In the genomic region with DNA sequence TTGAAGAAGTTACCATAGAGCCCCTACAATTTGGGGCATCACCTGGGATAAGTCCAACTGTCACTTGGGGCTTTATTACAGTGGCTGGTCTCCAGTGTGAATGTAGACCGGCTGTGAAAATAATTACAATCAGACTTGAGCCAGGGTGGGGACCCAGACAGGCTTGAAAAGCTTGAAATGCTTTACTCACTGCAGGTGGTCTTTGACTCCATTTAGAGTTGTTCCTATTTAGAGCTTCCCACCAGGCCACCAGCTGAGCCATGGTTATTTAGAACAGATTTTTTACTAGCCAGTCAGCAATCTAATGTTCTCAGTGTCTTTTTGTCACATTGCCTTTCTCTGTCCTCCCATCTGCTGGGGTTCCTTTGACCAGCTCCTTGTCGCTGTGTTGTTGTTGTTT, we compare ENCODE assay signal across 24 cellular contexts. TPM values are rescaled to one million over a fixed set of nuclear protein-coding genes. Genes with fewer than 3 reads are reported as not detected.
DNase-seq lines count a peak whose midpoint lies in the region; ATAC-seq and TF ChIP-seq lines count a peak whose summit lies in the region.
"Had no signal": no experiment of that assay in that cellular context is flagged by ENCODE, and none has a peak within 500 bp of the region (broad histone marks: within the 10 kb centered on the region; RNA-seq: fewer than 3 reads in every experiment).

No MANE protein-coding gene starts in this region.

- DNase-seq in NCI-H1417 (lab: John Stamatoyannopoulos, UW) (peak in 2 of 3 experiments; percentile 11 to 59), NCI-H1417 treated with DMSO at 0.1 percent for 48 hours (lab: John Stamatoyannopoulos, UW) (no peak), WTC11 (ENCODE audit: low spot score) (no peak), iPS-NIHi11 (ENCODE audit: low spot score) (peak; percentile 29), smooth muscle cell of the brain vasculature (ENCODE audit: low read depth, low spot score) (peak; percentile 67), NCI-H82 (lab: John Stamatoyannopoulos, UW) (no peak), NCI-H1092 treated with DMSO at 0.1 percent for 48 hours (lab: John Stamatoyannopoulos, UW) (no peak)
- DNase-seq: activated CD4-positive, alpha-beta T cell treated with anti-CD3 and anti-CD28 coated beads, Interleukin-2, amount 50 U/mL, for 4 hours; activated effector memory CD4-positive, alpha-beta T cell treated with anti-CD3 and anti-CD28 coated beads, Interleukin-2, amount 50 U/mL, for 16 hours; activated naive CD8-positive, alpha-beta T cell treated with anti-CD3 and anti-CD28 coated beads, Interleukin-2, amount 50 U/mL, for 24 hours; AML-193; CD8-positive, alpha-beta memory T cell; cortex of kidney; DMS79 treated with DMSO at 0.1 percent for 48 hours; lower lobe of right lung; MG63; naive thymus-derived CD4-positive, alpha-beta T cell; NCI-H1694; PC-9; SJCRH30; T-helper 17 cell; upper lobe of left lung had no signal

- H3K27me3 Mint-ChIP-seq in WTC11 (ENCODE audit: low read depth), result peaks cover 28% of the 10 kb centered on the region
- H3K27me3 Mint-ChIP-seq: T-helper 17 cell had no signal

- POLR2A ChIA-PET in WTC11 (lab: Charles Lee), result interaction anchor here (1.1 kb wide), 1 partner anchor 129 kb away, joined by 3 read pairs; no protein-coding TSS in a partner anchor

- no peaks in the 10 kb centered on the region for H3K9me3 Mint-ChIP-seq in WTC11
- H3K9me3 Mint-ChIP-seq: activated naive CD8-positive, alpha-beta T cell treated with anti-CD3 and anti-CD28 coated beads, Interleukin-2, amount 50 U/mL, for 24 hours; CD8-positive, alpha-beta memory T cell; naive thymus-derived CD4-positive, alpha-beta T cell; stimulated activated naive CD8-positive, alpha-beta T cell treated with anti-CD3 and anti-CD28 coated beads, Interleukin-15, Interleukin-2, amounts not matched to agents 100 ng/mL and 50 ng/mL, for 24 hours had no signal

- ATAC-seq in WTC11 (peak; percentile 31), GM19035 (IDR thresholded peaks at IDR 0.05; ENCODE audit: unreplicated experiment) (no peak)
- ATAC-seq: activated naive CD8-positive, alpha-beta T cell treated with anti-CD3 and anti-CD28 coated beads, Interleukin-2, amount 50 U/mL, for 24 hours; lower lobe of right lung; naive thymus-derived CD4-positive, alpha-beta T cell; T-helper 17 cell had no signal

- H3K27ac Mint-ChIP-seq in WTC11, result peak overlapping the region; percentile 75
- H3K27ac Mint-ChIP-seq: activated naive CD8-positive, alpha-beta T cell treated with anti-CD3 and anti-CD28 coated beads, Interleukin-2, amount 50 U/mL, for 24 hours; naive thymus-derived CD4-positive, alpha-beta T cell; stimulated activated naive CD8-positive, alpha-beta T cell treated with anti-CD3 and anti-CD28 coated beads, Interleukin-15, Interleukin-2, amounts not matched to agents 100 ng/mL and 50 ng/mL, for 24 hours; T-helper 17 cell had no signal

- H3K36me3 Mint-ChIP-seq in WTC11, result no peaks in the 10 kb centered on the region

- CTCF ChIA-PET in WTC11 (lab: Charles Lee), result interaction anchor here (0.7 to 0.9 kb wide), 2 partner anchors 88 to 129 kb away, joined by 3 to 5 read pairs; no protein-coding TSS in a partner anchor

- peaks cover 63% of the 10 kb centered on the region for H3K4me1 Mint-ChIP-seq in WTC11

- no peak for TF ChIP-seq CTCF in WTC11 (IDR thresholded peaks at IDR 0.05)

- peak overlapping the region; percentile 18; the same call in 1 of the 2 replicates for H3K4me3 Mint-ChIP-seq in WTC11
- H3K4me3 Mint-ChIP-seq: activated naive CD8-positive, alpha-beta T cell treated with anti-CD3 and anti-CD28 coated beads, Interleukin-2, amount 50 U/mL, for 24 hours; CD8-positive, alpha-beta memory T cell; naive thymus-derived CD4-positive, alpha-beta T cell; stimulated activated naive CD8-positive, alpha-beta T cell treated with anti-CD3 and anti-CD28 coated beads, Interleukin-15, Interleukin-2, amounts not matched to agents 100 ng/mL and 50 ng/mL, for 24 hours; T-helper 17 cell had no signal

TF ChIP-seq in WTC11, 78 proteins besides CTCF, POLR2A, EP300 and RAD21:
- TF ChIP-seq ZNF423 (CRISPR knock-in tag; IDR thresholded peaks at IDR 0.05) (peak; percentile 61; the same call in 1 of the 2 replicates), ZBTB21 (CRISPR knock-in tag; IDR thresholded peaks at IDR 0.05; ENCODE audit: borderline replicate concordance) (no peak), ETV6 (CRISPR knock-in tag; IDR thresholded peaks at IDR 0.05) (0 out of 2 replicates have a peak, but pooled peaks have one; percentile 14), SOX15 (CRISPR knock-in tag; IDR thresholded peaks at IDR 0.05) (no peak)
TF ChIP-seq in WTC11: peak in this region for 2.

RNA-seq across cellular contexts. Expression of a gene that starts 5.7 kb away (rescaled TPM):
- total RNA-seq in WTC11 (2021), result 7.1 to 9.6 TPM (median 8.0 TPM) in 3 replicates

RNA-seq across cellular contexts. Expression of a gene that starts 53.7 kb away (rescaled TPM):
- total RNA-seq in WTC11 (2021), result 9.5 to 11.4 TPM (median 10.4 TPM) in 3 replicates

Comparison
In these comparisons a context has a peak if more than half of its experiments do, and no peak if none do; other contexts are left out.
1. DNase-seq: peak in NCI-H1417 (2 of 3), iPS-NIHi11 (single experiment) and smooth muscle cell of the brain vasculature (single experiment); none in NCI-H1417 treated with DMSO at 0.1 percent for 48 hours (single experiment), WTC11 (single experiment), NCI-H82 (single experiment) and NCI-H1092 treated with DMSO at 0.1 percent for 48 hours (single experiment).